27 cellular contexts compared by ENCODE assay signal in the genomic region with DNA sequence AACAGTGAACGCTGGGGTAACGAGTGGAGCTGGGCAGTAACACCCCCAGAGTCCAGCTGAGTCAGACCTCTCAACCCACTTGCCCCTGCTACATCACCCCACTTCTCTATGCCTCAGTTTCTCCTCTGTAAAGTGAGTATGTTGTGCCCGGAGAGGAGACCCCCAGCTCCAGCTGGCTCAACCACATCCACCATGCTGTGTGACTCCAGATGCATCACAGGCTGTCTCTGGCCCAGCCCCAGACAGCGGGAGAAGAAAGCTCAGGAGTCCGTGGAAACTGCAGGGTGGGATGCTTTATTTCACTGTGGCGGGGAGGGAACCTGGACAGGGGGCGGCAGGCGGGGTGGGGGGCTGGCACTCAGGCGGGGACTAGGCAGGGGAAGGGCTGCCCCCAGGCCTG. TPM values are rescaled to one million over a fixed set of nuclear protein-coding genes. Genes with fewer than 3 reads are reported as not detected.
A peak's percentile ranks its signal among the peaks of the same experiment; 100 is the strongest.
DNase-seq lines count a peak whose midpoint lies in the region; ATAC-seq, FAIRE-seq and TF ChIP-seq lines count a peak whose summit lies in the region.
"Had no signal": no experiment of that assay in that cellular context is flagged by ENCODE, and none has a peak within 500 bp of the region (broad histone marks: within the 10 kb centered on the region; RNA-seq: fewer than 3 reads in every experiment).

No MANE protein-coding gene starts in this region.

- H3K4me3 ChIP-seq in HepG2 (replicated peaks in 1 of 3; ENCODE audit: insufficient read depth in 1 of 3, low read depth in 2 of 3, low read length in 3 of 3) (no peak overlapping the region), right lobe of liver (no peak overlapping the region), osteoblast (ENCODE audit: insufficient read depth, low read length) (no peak overlapping the region)
- H3K4me3 ChIP-seq: BLaER1, GM12878 had no signal

- FAIRE-seq in HepG2 (lab: Jason Lieb, UNC) (no peak), D721Med (lab: Jason Lieb, UNC) (no peak)
- FAIRE-seq: A204.1, GM12878, GM12892, GM18507 had no signal

- H3K4me1 ChIP-seq in HepG2 (ENCODE audit: insufficient read depth, low read length) (no peaks in the 10 kb centered on the region), right lobe of liver (no peaks in the 10 kb centered on the region), osteoblast (ENCODE audit: insufficient read depth, low read length) (no peaks in the 10 kb centered on the region)
- H3K4me1 ChIP-seq: BE2C, BLaER1 had no signal

- intact Hi-C loops in HepG2 (cut with micrococcal nuclease; ENCODE audit: unreplicated experiment), result no loop called here
- intact Hi-C loops in right lobe of liver (cut with DNase I), result no loop called here

- H3K79me2 ChIP-seq in HepG2 (ENCODE audit: insufficient read depth, low read length), result no peaks in the 10 kb centered on the region
- H3K79me2 ChIP-seq in osteoblast (ENCODE audit: insufficient read depth, low read length), result no peaks in the 10 kb centered on the region

- BruUV-seq in HepG2 (replicated peaks; lab: Mats Ljungman, UMichigan), result no TSS peak

- DNase-seq in HepG2 (ENCODE audit: low spot score) (no peak), right lobe of liver (no peak), D341Med (ENCODE audit: low spot score) (peak; percentile 12), D721Med (ENCODE audit: insufficient read length, low spot score) (peak; percentile 2), osteoblast (ENCODE audit: insufficient read length, low spot score, missing footprints) (peak; percentile 50), activated gamma-delta T cell (lab: John Stamatoyannopoulos, UW) (no peak)
- DNase-seq: 8988T; ACHN; BE2C; C1 segment of cervical spinal cord; CD4-positive, alpha-beta memory T cell; CD4-positive, CD25-positive, alpha-beta regulatory T cell; CD8-positive, alpha-beta memory T cell; COR-L47; DMS 273 treated with DMSO at 0.1 percent for 48 hours; DMS153; DMS53; DMS79; DND-41; EL; GDM1 had no signal

- H3K27ac ChIP-seq in HepG2 (ENCODE audit: extremely low read length, insufficient read depth, low read length) (no peak overlapping the region), right lobe of liver (no peak overlapping the region), osteoblast (ENCODE audit: low read depth, low read length) (no peak overlapping the region)
- H3K27ac ChIP-seq: BLaER1 had no signal

- no peak for TF ChIP-seq CTCF in HepG2 (CRISPR knock-in tag; IDR thresholded peaks at IDR 0.05)
- no peak for TF ChIP-seq CTCF in right lobe of liver (IDR thresholded peaks at IDR 0.05)
- no peak for TF ChIP-seq CTCF in D721Med (IDR thresholded peaks at IDR 0.05; ENCODE audit: insufficient read depth, missing control alignments)
- TF ChIP-seq CTCF in osteoblast (IDR thresholded peaks at IDR 0.05; ENCODE audit: extremely low read depth, low read depth, low read length), result no peak

- H3K9ac ChIP-seq in HepG2 (ENCODE audit: insufficient read depth, low read depth, low read length), result no peak overlapping the region
- H3K9ac ChIP-seq: BLaER1 had no signal

- H4K20me1 ChIP-seq in HepG2 (ENCODE audit: insufficient read depth, low read length), result no peaks in the 10 kb centered on the region
- H4K20me1 ChIP-seq in osteoblast (ENCODE audit: insufficient read depth, low read length), result no peaks in the 10 kb centered on the region

- H3K9me3 ChIP-seq in HepG2 (ENCODE audit: low read length) (no peaks in the 10 kb centered on the region), right lobe of liver (no peaks in the 10 kb centered on the region), osteoblast (ENCODE audit: low read depth, low read length) (no peaks in the 10 kb centered on the region)
- H3K9me3 ChIP-seq: BE2C, BLaER1 had no signal

- 100% methylated on average over 9 of the region's 9 CpGs for WGBS in HepG2 (ENCODE audit: low lambda C conversion rate)
- 80% methylated on average over 1 of the region's 9 CpGs for WGBS in right lobe of liver (ENCODE audit: insufficient coverage, low coverage, low lambda C conversion rate, missing lambda C conversion rate)

- H3K36me3 ChIP-seq in HepG2 (replicated peaks in 1 of 2; ENCODE audit: control insufficient read depth in 1 of 2, insufficient read depth in 2 of 2, low read length in 2 of 2), result peaks cover 0 to 13% of the 10 kb centered on the region in 2 experiments; a peak in 4 of 5 replicates
- peaks cover 0 to 33% (median 2%) of the 10 kb centered on the region in 4 donors for H3K36me3 ChIP-seq in right lobe of liver
- H3K36me3 ChIP-seq in osteoblast (ENCODE audit: insufficient read depth, low read length), result peaks cover 33% of the 10 kb centered on the region

- CTCF ChIA-PET in HepG2 (lab: Yijun Ruan, JAX; ENCODE audit: low intra/inter-chr PET ratio, low total read pairs), result no interaction called here

- no peak for TF ChIP-seq RAD21 in HepG2 (CRISPR knock-in tag; IDR thresholded peaks at IDR 0.05)

- in situ Hi-C loops in HepG2 (cut with HindIII; ENCODE audit: extremely low pct_ligation_motif_present, low pct_unique_long_range_greater_than_20kb), result no loop called here

- no peak for TF ChIP-seq EP300 in HepG2 (IDR thresholded peaks at IDR 0.05; ENCODE audit: low read depth in 2 of 2, low read length in 2 of 2)
- no peak for TF ChIP-seq EP300 in HepG2 (CRISPR knock-in tag; IDR thresholded peaks at IDR 0.05; ENCODE audit: borderline replicate concordance)

- no peak overlapping the region for H2AFZ ChIP-seq in HepG2 (ENCODE audit: low read length)
- no peak overlapping the region for H2AFZ ChIP-seq in osteoblast (ENCODE audit: low read length)

- H3K4me2 ChIP-seq in HepG2 (ENCODE audit: low read depth, low read length) (no peak overlapping the region), osteoblast (ENCODE audit: insufficient read depth, low read length) (no peak overlapping the region)
- H3K4me2 ChIP-seq: BLaER1 had no signal

- ATAC-seq in HepG2 (no peak), right lobe of liver (no peak), HG03469 (IDR thresholded peaks at IDR 0.05; ENCODE audit: unreplicated experiment) (no peak)
- ATAC-seq: GM12878 had no signal

- H3K27me3 ChIP-seq in HepG2 (ENCODE audit: control insufficient read depth in 1 of 2, insufficient read depth in 2 of 2, low read length in 2 of 2), result no peaks in the 10 kb centered on the region
- no peaks in the 10 kb centered on the region for H3K27me3 ChIP-seq in right lobe of liver
- no peaks in the 10 kb centered on the region for H3K27me3 ChIP-seq in osteoblast (ENCODE audit: insufficient read depth, low read length)
- H3K27me3 ChIP-seq: BE2C, BLaER1 had no signal

- TF ChIP-seq POLR2A in HepG2 (IDR thresholded peaks at IDR 0.05; ENCODE audit: insufficient read depth in 1 of 2, low read depth in 2 of 2, low read length in 2 of 2) (no peak), right lobe of liver (IDR thresholded peaks at IDR 0.05) (no peak)

- POLR2A ChIA-PET in HepG2 (lab: Yijun Ruan, JAX), result no interaction called here

RNA-seq across cellular contexts. Expression of gene ELL, which starts 9.6 kb away (rescaled TPM):
- 3.2 and 3.7 TPM in 2 replicates for total RNA-seq in HepG2 (2016; rRNA removed; fragmentation: Illumina TruSeq; extraction: Trizol)
- total RNA-seq in HepG2 (2016; cell fraction: cytosol; rRNA removed; fragmentation: Illumina TruSeq; extraction: Trizol; ENCODE audit: low read depth), result 0.71 and 1.1 TPM in 2 replicates
- 2.7 and 4.1 TPM in 2 replicates for total RNA-seq in HepG2 (2016; cell fraction: insoluble cytoplasmic fraction; rRNA removed; fragmentation: Illumina TruSeq; extraction: Trizol)
- 2.3 and 2.5 TPM in 2 replicates for total RNA-seq in HepG2 (2016; cell fraction: membrane; rRNA removed; fragmentation: Illumina TruSeq; extraction: Trizol)
- total RNA-seq in HepG2 (2016; cell fraction: nucleus; rRNA removed; fragmentation: Illumina TruSeq; extraction: Trizol), result 3.3 and 4.8 TPM in 2 replicates
- 5.4 and 5.8 TPM in 2 replicates for polyA plus RNA-seq in HepG2 (2011; rRNA removed)
- 3.2 and 4.3 TPM in 2 replicates for polyA plus RNA-seq in HepG2 (2011; cell fraction: cytosol; rRNA removed)
- polyA plus RNA-seq in HepG2 (2011; cell fraction: nucleus; rRNA removed), result 27.1 and 34.7 TPM in 2 replicates
- 7.1 TPM in 2 replicates for polyA plus RNA-seq in HepG2 (2012)
- polyA plus RNA-seq in HepG2 (2016; cell fraction: cytosol; fragmentation: Illumina TruSeq; extraction: Trizol; ENCODE audit: low read depth), result 0.20 and 0.33 TPM in 2 replicates
- polyA plus RNA-seq in HepG2 (2016; cell fraction: insoluble cytoplasmic fraction; fragmentation: Illumina TruSeq; extraction: Trizol; ENCODE audit: low read depth), result 3.1 and 4.0 TPM in 2 replicates
- polyA plus RNA-seq in HepG2 (2016; cell fraction: membrane; fragmentation: Illumina TruSeq; extraction: Trizol; ENCODE audit: low read depth), result 1.0 and 1.1 TPM in 2 replicates
- 5.1 and 5.2 TPM in 2 replicates for polyA plus RNA-seq in HepG2 (2016; cell fraction: nucleus; fragmentation: Illumina TruSeq; extraction: Trizol; ENCODE audit: insufficient read depth, low read depth)
- 6.3 and 17.2 TPM in 2 replicates for polyA minus RNA-seq in HepG2 (2011; rRNA and poly(A)+ RNA removed; ENCODE audit: low replicate concordance)
- polyA minus RNA-seq in HepG2 (2011; cell fraction: cytosol; rRNA and poly(A)+ RNA removed), result 6.0 and 8.8 TPM in 2 replicates
- 12.9 and 14.3 TPM in 2 replicates for polyA minus RNA-seq in HepG2 (2011; cell fraction: nucleus; rRNA and poly(A)+ RNA removed)
- total RNA-seq in right lobe of liver, result 10 to 100 TPM in 2 of 6 experiments, 1 to 10 TPM in 4; 5.3 to 11.9 (median 8.6) TPM
- 17.1 and 18.5 TPM in 2 replicates for total RNA-seq in osteoblast

RNA-seq across cellular contexts. Expression of gene FKBP8, which starts 11.9 kb away (rescaled TPM):
- total RNA-seq in HepG2 (2016; rRNA removed; fragmentation: Illumina TruSeq; extraction: Trizol) (75.1 and 81.7 TPM in 2 replicates), right lobe of liver (100 to 1,000 TPM in 3 of 6 experiments, 10 to 100 TPM in 3; 92.7 to 179 (median 118) TPM), osteoblast (253 and 288 TPM in 2 replicates)
- 75.9 and 83.0 TPM in 2 replicates for total RNA-seq in HepG2 (2016; cell fraction: cytosol; rRNA removed; fragmentation: Illumina TruSeq; extraction: Trizol; ENCODE audit: low read depth)
- 78.1 and 87.6 TPM in 2 replicates for total RNA-seq in HepG2 (2016; cell fraction: insoluble cytoplasmic fraction; rRNA removed; fragmentation: Illumina TruSeq; extraction: Trizol)
- 92.2 and 111 TPM in 2 replicates for total RNA-seq in HepG2 (2016; cell fraction: membrane; rRNA removed; fragmentation: Illumina TruSeq; extraction: Trizol)
- 32.7 and 42.9 TPM in 2 replicates for total RNA-seq in HepG2 (2016; cell fraction: nucleus; rRNA removed; fragmentation: Illumina TruSeq; extraction: Trizol)
- 93.9 and 135 TPM in 2 replicates for polyA plus RNA-seq in HepG2 (2011; rRNA removed)
- polyA plus RNA-seq in HepG2 (2011; cell fraction: cytosol; rRNA removed), result 101 and 179 TPM in 2 replicates
- polyA plus RNA-seq in HepG2 (2011; cell fraction: nucleus; rRNA removed), result 159 and 173 TPM in 2 replicates
- 93.8 and 130 TPM in 2 replicates for polyA plus RNA-seq in HepG2 (2012)
- 84.6 and 95.1 TPM in 2 replicates for polyA plus RNA-seq in HepG2 (2016; cell fraction: cytosol; fragmentation: Illumina TruSeq; extraction: Trizol; ENCODE audit: low read depth)
- 107 and 111 TPM in 2 replicates for polyA plus RNA-seq in HepG2 (2016; cell fraction: insoluble cytoplasmic fraction; fragmentation: Illumina TruSeq; extraction: Trizol; ENCODE audit: low read depth)
- polyA plus RNA-seq in HepG2 (2016; cell fraction: membrane; fragmentation: Illumina TruSeq; extraction: Trizol; ENCODE audit: low read depth), result 117 and 126 TPM in 2 replicates
- polyA plus RNA-seq in HepG2 (2016; cell fraction: nucleus; fragmentation: Illumina TruSeq; extraction: Trizol; ENCODE audit: insufficient read depth, low read depth), result 80.5 and 87.9 TPM in 2 replicates
- 96.9 and 151 TPM in 2 replicates for polyA minus RNA-seq in HepG2 (2011; rRNA and poly(A)+ RNA removed; ENCODE audit: low replicate concordance)
- polyA minus RNA-seq in HepG2 (2011; cell fraction: cytosol; rRNA and poly(A)+ RNA removed), result 63.3 and 77.3 TPM in 2 replicates
- polyA minus RNA-seq in HepG2 (2011; cell fraction: nucleus; rRNA and poly(A)+ RNA removed), result 16.6 and 20.1 TPM in 2 replicates

RNA-seq across cellular contexts. Expression of gene KXD1, which starts 26.2 kb away (rescaled TPM):
- total RNA-seq in HepG2 (2016; rRNA removed; fragmentation: Illumina TruSeq; extraction: Trizol) (44.6 and 53.1 TPM in 2 replicates), right lobe of liver (10 to 100 TPM; 30.2 to 93.0 (median 36.1) TPM), osteoblast (92.8 and 104 TPM in 2 replicates)
- total RNA-seq in HepG2 (2016; cell fraction: cytosol; rRNA removed; fragmentation: Illumina TruSeq; extraction: Trizol; ENCODE audit: low read depth), result 49.9 and 63.5 TPM in 2 replicates
- total RNA-seq in HepG2 (2016; cell fraction: insoluble cytoplasmic fraction; rRNA removed; fragmentation: Illumina TruSeq; extraction: Trizol), result 46.0 and 46.4 TPM in 2 replicates
- 90.1 and 104 TPM in 2 replicates for total RNA-seq in HepG2 (2016; cell fraction: membrane; rRNA removed; fragmentation: Illumina TruSeq; extraction: Trizol)
- 20.4 and 21.0 TPM in 2 replicates for total RNA-seq in HepG2 (2016; cell fraction: nucleus; rRNA removed; fragmentation: Illumina TruSeq; extraction: Trizol)
- 143 and 160 TPM in 2 replicates for polyA plus RNA-seq in HepG2 (2011; rRNA removed)
- polyA plus RNA-seq in HepG2 (2011; cell fraction: cytosol; rRNA removed), result 112 and 130 TPM in 2 replicates
- 122 and 125 TPM in 2 replicates for polyA plus RNA-seq in HepG2 (2011; cell fraction: nucleus; rRNA removed)
- 61.5 and 85.8 TPM in 2 replicates for polyA plus RNA-seq in HepG2 (2012)
- 72.0 and 99.5 TPM in 2 replicates for polyA plus RNA-seq in HepG2 (2016; cell fraction: cytosol; fragmentation: Illumina TruSeq; extraction: Trizol; ENCODE audit: low read depth)
- polyA plus RNA-seq in HepG2 (2016; cell fraction: insoluble cytoplasmic fraction; fragmentation: Illumina TruSeq; extraction: Trizol; ENCODE audit: low read depth), result 68.6 and 76.3 TPM in 2 replicates
- 121 and 126 TPM in 2 replicates for polyA plus RNA-seq in HepG2 (2016; cell fraction: membrane; fragmentation: Illumina TruSeq; extraction: Trizol; ENCODE audit: low read depth)
- 62.9 and 64.5 TPM in 2 replicates for polyA plus RNA-seq in HepG2 (2016; cell fraction: nucleus; fragmentation: Illumina TruSeq; extraction: Trizol; ENCODE audit: insufficient read depth, low read depth)
- 73.9 and 103 TPM in 2 replicates for polyA minus RNA-seq in HepG2 (2011; rRNA and poly(A)+ RNA removed; ENCODE audit: low replicate concordance)
- 43.1 and 52.2 TPM in 2 replicates for polyA minus RNA-seq in HepG2 (2011; cell fraction: cytosol; rRNA and poly(A)+ RNA removed)
- 20.0 and 23.6 TPM in 2 replicates for polyA minus RNA-seq in HepG2 (2011; cell fraction: nucleus; rRNA and poly(A)+ RNA removed)

RNA-seq across cellular contexts. Expression of gene UBA52, which starts 40.2 kb away (rescaled TPM):
- total RNA-seq in HepG2 (2016; rRNA removed; fragmentation: Illumina TruSeq; extraction: Trizol) (959 and 1,184 TPM in 2 replicates), right lobe of liver (100 to 1,000 TPM; 256 to 470 (median 406) TPM), osteoblast (554 and 556 TPM in 2 replicates)
- total RNA-seq in HepG2 (2016; cell fraction: cytosol; rRNA removed; fragmentation: Illumina TruSeq; extraction: Trizol; ENCODE audit: low read depth), result 1,298 and 1,315 TPM in 2 replicates
- total RNA-seq in HepG2 (2016; cell fraction: insoluble cytoplasmic fraction; rRNA removed; fragmentation: Illumina TruSeq; extraction: Trizol), result 938 and 1,264 TPM in 2 replicates
- 1,565 and 1,724 TPM in 2 replicates for total RNA-seq in HepG2 (2016; cell fraction: membrane; rRNA removed; fragmentation: Illumina TruSeq; extraction: Trizol)
- 276 and 314 TPM in 2 replicates for total RNA-seq in HepG2 (2016; cell fraction: nucleus; rRNA removed; fragmentation: Illumina TruSeq; extraction: Trizol)
- 1,655 and 1,782 TPM in 2 replicates for polyA plus RNA-seq in HepG2 (2011; rRNA removed)
- polyA plus RNA-seq in HepG2 (2011; cell fraction: cytosol; rRNA removed), result 2,000 and 3,037 TPM in 2 replicates
- 482 and 607 TPM in 2 replicates for polyA plus RNA-seq in HepG2 (2011; cell fraction: nucleus; rRNA removed)
- 1,641 and 1,658 TPM in 2 replicates for polyA plus RNA-seq in HepG2 (2012)
- 1,864 and 1,905 TPM in 2 replicates for polyA plus RNA-seq in HepG2 (2016; cell fraction: cytosol; fragmentation: Illumina TruSeq; extraction: Trizol; ENCODE audit: low read depth)
- polyA plus RNA-seq in HepG2 (2016; cell fraction: insoluble cytoplasmic fraction; fragmentation: Illumina TruSeq; extraction: Trizol; ENCODE audit: low read depth), result 1,524 and 1,536 TPM in 2 replicates
- polyA plus RNA-seq in HepG2 (2016; cell fraction: membrane; fragmentation: Illumina TruSeq; extraction: Trizol; ENCODE audit: low read depth), result 2,008 and 2,053 TPM in 2 replicates
- 658 and 675 TPM in 2 replicates for polyA plus RNA-seq in HepG2 (2016; cell fraction: nucleus; fragmentation: Illumina TruSeq; extraction: Trizol; ENCODE audit: insufficient read depth, low read depth)
- 1,990 and 2,943 TPM in 2 replicates for polyA minus RNA-seq in HepG2 (2011; rRNA and poly(A)+ RNA removed; ENCODE audit: low replicate concordance)
- 420 and 430 TPM in 2 replicates for polyA minus RNA-seq in HepG2 (2011; cell fraction: cytosol; rRNA and poly(A)+ RNA removed)
- polyA minus RNA-seq in HepG2 (2011; cell fraction: nucleus; rRNA and poly(A)+ RNA removed), result 113 and 142 TPM in 2 replicates

RNA-seq across cellular contexts. Expression of gene REX1BD, which starts 57.1 kb away (rescaled TPM):
- total RNA-seq in HepG2 (2016; rRNA removed; fragmentation: Illumina TruSeq; extraction: Trizol) (20.7 and 25.4 TPM in 2 replicates), right lobe of liver (10 to 100 TPM; 30.4 to 71.7 (median 45.6) TPM), osteoblast (27.7 and 29.7 TPM in 2 replicates)
- 16.9 and 18.9 TPM in 2 replicates for total RNA-seq in HepG2 (2016; cell fraction: cytosol; rRNA removed; fragmentation: Illumina TruSeq; extraction: Trizol; ENCODE audit: low read depth)
- 21.8 and 27.1 TPM in 2 replicates for total RNA-seq in HepG2 (2016; cell fraction: insoluble cytoplasmic fraction; rRNA removed; fragmentation: Illumina TruSeq; extraction: Trizol)
- total RNA-seq in HepG2 (2016; cell fraction: membrane; rRNA removed; fragmentation: Illumina TruSeq; extraction: Trizol), result 14.9 and 19.7 TPM in 2 replicates
- total RNA-seq in HepG2 (2016; cell fraction: nucleus; rRNA removed; fragmentation: Illumina TruSeq; extraction: Trizol), result 11.7 and 15.7 TPM in 2 replicates
- polyA plus RNA-seq in HepG2 (2011; rRNA removed), result 7.5 and 7.6 TPM in 2 replicates
- polyA plus RNA-seq in HepG2 (2011; cell fraction: cytosol; rRNA removed), result 10.8 and 16.3 TPM in 2 replicates
- 39.3 and 40.2 TPM in 2 replicates for polyA plus RNA-seq in HepG2 (2011; cell fraction: nucleus; rRNA removed)
- 8.3 and 10.1 TPM in 2 replicates for polyA plus RNA-seq in HepG2 (2012)
- polyA plus RNA-seq in HepG2 (2016; cell fraction: cytosol; fragmentation: Illumina TruSeq; extraction: Trizol; ENCODE audit: low read depth), result 9.6 and 12.0 TPM in 2 replicates
- polyA plus RNA-seq in HepG2 (2016; cell fraction: insoluble cytoplasmic fraction; fragmentation: Illumina TruSeq; extraction: Trizol; ENCODE audit: low read depth), result 11.7 and 12.2 TPM in 2 replicates
- 8.0 and 10.3 TPM in 2 replicates for polyA plus RNA-seq in HepG2 (2016; cell fraction: membrane; fragmentation: Illumina TruSeq; extraction: Trizol; ENCODE audit: low read depth)
- polyA plus RNA-seq in HepG2 (2016; cell fraction: nucleus; fragmentation: Illumina TruSeq; extraction: Trizol; ENCODE audit: insufficient read depth, low read depth), result 19.7 and 20.4 TPM in 2 replicates
- 2.0 and 4.9 TPM in 2 replicates for polyA minus RNA-seq in HepG2 (2011; rRNA and poly(A)+ RNA removed; ENCODE audit: low replicate concordance)
- 2.6 and 2.7 TPM in 2 replicates for polyA minus RNA-seq in HepG2 (2011; cell fraction: cytosol; rRNA and poly(A)+ RNA removed)
- 2.4 and 2.6 TPM in 2 replicates for polyA minus RNA-seq in HepG2 (2011; cell fraction: nucleus; rRNA and poly(A)+ RNA removed)

Comparison
In these comparisons a context has a peak if more than half of its experiments do, and no peak if none do; other contexts are left out.
1. DNase-seq: peak in D341Med (single experiment), D721Med (single experiment) and osteoblast (single experiment); none in HepG2 (single experiment), right lobe of liver (0 of 3) and activated gamma-delta T cell (single experiment).